ENCODE assay signal across 9 cellular contexts in genomic region chr10:107653832-107654287, GRCh38.
DNase-seq lines count a peak whose midpoint lies in the region; ATAC-seq and TF ChIP-seq lines count a peak whose summit lies in the region.
"Had no signal": no experiment of that assay in that cellular context is flagged by ENCODE, and none has a peak within 500 bp of the region (broad histone marks: within the 10 kb centered on the region; RNA-seq: fewer than 3 reads in every experiment).

No MANE protein-coding gene starts in this region.

- H3K36me3 Mint-ChIP-seq in activated T-cell treated with anti-CD3 and anti-CD28 coated beads, Interleukin-2, amount 50 U/mL, for 72 hours (ENCODE audit: insufficient read depth in 2 of 2), result peaks cover 0 to 2% of the 10 kb centered on the region in 2 donors
- H3K36me3 Mint-ChIP-seq: CD4-positive, CD25-positive, alpha-beta regulatory T cell had no signal

- H2AFZ ChIP-seq in hepatocyte, result peak overlapping the region; percentile 64

- no peaks in the 10 kb centered on the region for H3K27me3 Mint-ChIP-seq in activated T-cell treated with anti-CD3 and anti-CD28 coated beads, Interleukin-2, amount 50 U/mL, for 72 hours (ENCODE audit: low read depth)
- H3K27me3 Mint-ChIP-seq: CD4-positive, CD25-positive, alpha-beta regulatory T cell had no signal

- H3K27ac Mint-ChIP-seq in activated T-cell treated with anti-CD3 and anti-CD28 coated beads, Interleukin-2, amount 50 U/mL, for 72 hours, result peak overlapping the region; percentile 16
- H3K27ac Mint-ChIP-seq: CD4-positive, CD25-positive, alpha-beta regulatory T cell had no signal

- H3K4me1 ChIP-seq in hepatocyte (ENCODE audit: insufficient read depth) (no peaks in the 10 kb centered on the region), testis (no peaks in the 10 kb centered on the region)

- no peak for DNase-seq in activated T-cell treated with anti-CD3 and anti-CD28 coated beads, Interleukin-2, amount 50 U/mL, for 72 hours
- DNase-seq in activated T-cell treated with anti-CD3 and anti-CD28 coated beads for 4 hours, result no peak
- peak; percentile 60 for DNase-seq in SK-MEL-5 (ENCODE audit: low read depth, low spot score)
- peak; percentile 41 for DNase-seq in hepatocyte (ENCODE audit: low spot score)
- peak; percentile 16 for DNase-seq in testis
- no peak for DNase-seq in stimulated activated CD4-positive, alpha-beta T cell treated with anti-CD3 and anti-CD28 coated beads, Interleukin-15, amount 100 ng/mL, for 24 hours
- DNase-seq in NCI-H446 treated with DMSO at 0.1 percent for 48 hours (lab: John Stamatoyannopoulos, UW), result no peak

- no peaks in the 10 kb centered on the region for H3K9me2 ChIP-seq in hepatocyte (replicated peaks; ENCODE audit: insufficient read depth)

- peak overlapping the region; percentile 72 for H3K4me2 ChIP-seq in hepatocyte

- no peaks in the 10 kb centered on the region for H3K27me3 ChIP-seq in hepatocyte
- H3K27me3 ChIP-seq in testis, result no peaks in the 10 kb centered on the region

- WGBS in hepatocyte (ENCODE audit: low lambda C conversion rate, missing lambda C conversion rate), result 35% methylated on average over 5 of the region's 5 CpGs
- WGBS in testis, 2 donors, result 37 to 42% methylated on average over 5 of the region's 5 CpGs

- H3K4me1 Mint-ChIP-seq in activated T-cell treated with anti-CD3 and anti-CD28 coated beads, Interleukin-2, amount 50 U/mL, for 72 hours (ENCODE audit: low read depth), result no peaks in the 10 kb centered on the region

- intact Hi-C loops in testis (cut with DNase I; ENCODE audit: low total_unique reads), result no loop called here

- peaks cover 2 to 13% of the 10 kb centered on the region in 2 donors for H3K9me3 Mint-ChIP-seq in activated T-cell treated with anti-CD3 and anti-CD28 coated beads, Interleukin-2, amount 50 U/mL, for 72 hours

- H3K27ac ChIP-seq in hepatocyte (peak overlapping the region; percentile 28), testis (no peak overlapping the region)

- H3K36me3 ChIP-seq in hepatocyte (replicated peaks; ENCODE audit: insufficient read depth, low read depth) (no peaks in the 10 kb centered on the region), testis (ENCODE audit: low read depth, missing control alignments) (no peaks in the 10 kb centered on the region)

- H3K4me3 ChIP-seq in hepatocyte (peak overlapping the region; percentile 27), testis (peak overlapping the region in 1 of 2 donors; percentile 2)

- peak overlapping the region; percentile 29 to 62 for H3K4me3 Mint-ChIP-seq in activated T-cell treated with anti-CD3 and anti-CD28 coated beads, Interleukin-2, amount 50 U/mL, for 72 hours
- H3K4me3 Mint-ChIP-seq: CD4-positive, CD25-positive, alpha-beta regulatory T cell had no signal

- H3K79me2 ChIP-seq in hepatocyte, result no peaks in the 10 kb centered on the region

- in situ Hi-C loops in SK-MEL-5 (cut with HindIII; ENCODE audit: low pct_unique_long_range_greater_than_20kb, low sequenced_read_pairs), result no loop called here

- ATAC-seq in activated T-cell treated with anti-CD3 and anti-CD28 coated beads, Interleukin-2, amount 50 U/mL, for 72 hours (replicated peaks in 1 of 2), result no peak
- peak; percentile 80 for ATAC-seq in HG03159 (IDR thresholded peaks at IDR 0.05; ENCODE audit: unreplicated experiment)

- H4K20me1 ChIP-seq in hepatocyte (ENCODE audit: insufficient read depth, poor library complexity, severe bottlenecking), result no peaks in the 10 kb centered on the region

- no peak for TF ChIP-seq POLR2A in testis (IDR thresholded peaks at IDR 0.05)

- TF ChIP-seq CTCF in hepatocyte (IDR thresholded peaks at IDR 0.05; ENCODE audit: poor library complexity), result no peak
- TF ChIP-seq CTCF in testis (IDR thresholded peaks at IDR 0.05), result no peak

- H3K9me3 ChIP-seq in hepatocyte (ENCODE audit: low read depth), result no peaks in the 10 kb centered on the region
- H3K9me3 ChIP-seq in testis, result no peaks in the 10 kb centered on the region

Comparison
In these comparisons a context has a peak if more than half of its experiments do, and no peak if none do; other contexts are left out.
1. DNase-seq: peak in SK-MEL-5 (single experiment), hepatocyte (single experiment) and testis (single experiment); none in activated T-cell treated with anti-CD3 and anti-CD28 coated beads, Interleukin-2, amount 50 U/mL, for 72 hours (0 of 2), activated T-cell treated with anti-CD3 and anti-CD28 coated beads for 4 hours (single experiment), stimulated activated CD4-positive, alpha-beta T cell treated with anti-CD3 and anti-CD28 coated beads, Interleukin-15, amount 100 ng/mL, for 24 hours (single experiment) and NCI-H446 treated with DMSO at 0.1 percent for 48 hours (single experiment).